Comparison of ENCODE assay signal across 11 cellular contexts in the genomic region with DNA sequence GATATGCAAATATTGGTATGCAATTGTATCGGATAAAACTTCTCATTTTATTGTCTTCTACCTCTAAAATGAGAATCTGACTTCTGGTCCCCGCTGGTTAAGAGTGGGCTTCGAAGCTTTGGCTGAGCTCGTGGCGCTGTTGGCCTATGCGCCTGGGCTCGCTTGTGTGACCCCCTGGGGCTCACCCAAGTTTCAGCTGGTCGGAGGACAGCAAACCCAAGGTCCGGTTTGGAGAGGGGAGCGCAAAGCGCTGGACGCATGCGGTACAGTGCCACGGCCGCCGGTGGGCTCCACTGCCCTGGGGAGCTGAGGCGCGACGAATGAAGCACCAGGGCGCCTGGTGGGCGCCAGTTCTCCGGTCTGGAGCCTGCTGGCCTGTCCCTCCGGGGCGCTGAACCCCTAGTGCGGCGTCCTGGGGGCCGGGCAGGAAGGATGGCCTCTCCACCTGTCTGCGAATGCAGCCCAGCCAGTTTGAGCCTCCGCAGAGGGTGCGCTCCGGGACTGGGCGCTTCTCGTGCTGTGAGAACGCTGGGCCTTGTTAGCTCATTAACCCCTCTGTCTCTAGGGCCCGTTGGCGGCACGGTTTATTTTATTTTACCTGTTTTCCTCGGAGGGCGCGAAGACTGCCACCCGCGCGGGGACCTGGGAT. TPM values are rescaled to one million over a fixed set of nuclear protein-coding genes. Genes with fewer than 3 reads are reported as not detected.
DNase-seq lines count a peak whose midpoint lies in the region; ATAC-seq and TF ChIP-seq lines count a peak whose summit lies in the region.
"Had no signal": no experiment of that assay in that cellular context is flagged by ENCODE, and none has a peak within 500 bp of the region (broad histone marks: within the 10 kb centered on the region; RNA-seq: fewer than 3 reads in every experiment).

No MANE protein-coding gene starts in this region.

- H3K27ac ChIP-seq in body of pancreas (peak overlapping the region; percentile 86 to 98 (median 92)), hepatocyte (peak overlapping the region; percentile 93), prostate gland (peak overlapping the region; percentile 85 to 87)

- WGBS in body of pancreas, 2 donors, result 5 to 8% methylated on average over 18 to 39 of the region's 43 CpGs
- WGBS in hepatocyte (ENCODE audit: low lambda C conversion rate, missing lambda C conversion rate), result 35% methylated on average over 42 of the region's 43 CpGs
- 44% methylated on average over 28 of the region's 43 CpGs for WGBS in prostate gland

- H3K4me3 ChIP-seq in body of pancreas (peak overlapping the region; percentile 49 to 55), hepatocyte (peak overlapping the region; percentile 21), prostate gland (peak overlapping the region; percentile 31)

- intact Hi-C loops in body of pancreas (cut with DNase I), result loop anchor here (10.0 kb wide), 1 partner anchor 50 kb away; no protein-coding TSS in a partner anchor
- intact Hi-C loops in prostate gland (cut with DNase I), result loop anchor here (2.0 to 10.0 kb wide), 3 partner anchors 250 to 1590 kb away; no protein-coding TSS in a partner anchor
- intact Hi-C loops in activated CD4-positive, alpha-beta T cell treated with anti-CD3 and anti-CD28 coated beads for 36 hours (cut with DNase I, micrococcal nuclease), result no loop called here

- H3K4me2 ChIP-seq in hepatocyte, result peak overlapping the region; percentile 87

- peaks cover 2% of the 10 kb centered on the region for H3K4me1 Mint-ChIP-seq in activated CD4-positive, alpha-beta T cell treated with anti-CD3 and anti-CD28 coated beads for 36 hours
- H3K4me1 Mint-ChIP-seq: activated CD4-positive, alpha-beta memory T cell treated with anti-CD3 and anti-CD28 coated beads, Interleukin-2, amount 10 ng/mL, durations not matched to agents 7 days and 5 days; CD4-positive, alpha-beta memory T cell had no signal

- H3K27ac Mint-ChIP-seq in activated CD4-positive, alpha-beta T cell treated with anti-CD3 and anti-CD28 coated beads for 36 hours, result no peak overlapping the region
- H3K27ac Mint-ChIP-seq: activated CD4-positive, alpha-beta memory T cell treated with anti-CD3 and anti-CD28 coated beads, Interleukin-2, amount 10 ng/mL, durations not matched to agents 7 days and 5 days; CD4-positive, alpha-beta memory T cell had no signal

- ATAC-seq in body of pancreas (peak; percentile 23), GM21515 (IDR thresholded peaks at IDR 0.05; ENCODE audit: unreplicated experiment) (no peak), GM19324 (IDR thresholded peaks at IDR 0.05; ENCODE audit: low FRiP score, unreplicated experiment) (no peak)
- no peak for ATAC-seq in activated CD4-positive, alpha-beta T cell treated with anti-CD3 and anti-CD28 coated beads for 36 hours
- ATAC-seq: Panc1 had no signal

- peaks cover 93% of the 10 kb centered on the region for H3K79me2 ChIP-seq in hepatocyte

- H4K20me1 ChIP-seq in hepatocyte (ENCODE audit: insufficient read depth, poor library complexity, severe bottlenecking), result no peaks in the 10 kb centered on the region

- CTCF ChIA-PET in activated CD4-positive, alpha-beta T cell treated with anti-CD3 and anti-CD28 coated beads for 36 hours (lab: Charles Lee), result no interaction called here

- no peaks in the 10 kb centered on the region for H3K9me3 Mint-ChIP-seq in activated CD4-positive, alpha-beta T cell treated with anti-CD3 and anti-CD28 coated beads for 36 hours (ENCODE audit: low read depth)
- H3K9me3 Mint-ChIP-seq: activated CD4-positive, alpha-beta memory T cell treated with anti-CD3 and anti-CD28 coated beads, Interleukin-2, amount 10 ng/mL, durations not matched to agents 7 days and 5 days had no signal

- TF ChIP-seq POLR2A in body of pancreas (IDR thresholded peaks at IDR 0.05) (peak in 1 of 3 donors; percentile 22), prostate gland (IDR thresholded peaks at IDR 0.05) (no peak)

- no peaks in the 10 kb centered on the region for H3K9me2 ChIP-seq in hepatocyte (replicated peaks; ENCODE audit: insufficient read depth)

- POLR2A ChIA-PET in activated CD4-positive, alpha-beta T cell treated with anti-CD3 and anti-CD28 coated beads for 36 hours (lab: Charles Lee), result no interaction called here

- peak overlapping the region; percentile 31 for H2AFZ ChIP-seq in hepatocyte

- no peaks in the 10 kb centered on the region for H3K36me3 Mint-ChIP-seq in activated CD4-positive, alpha-beta T cell treated with anti-CD3 and anti-CD28 coated beads for 36 hours (ENCODE audit: low read depth)

- H3K9me3 ChIP-seq in body of pancreas (no peaks in the 10 kb centered on the region), hepatocyte (ENCODE audit: low read depth) (no peaks in the 10 kb centered on the region), prostate gland (no peaks in the 10 kb centered on the region)

- H3K27me3 ChIP-seq in body of pancreas (no peaks in the 10 kb centered on the region), hepatocyte (no peaks in the 10 kb centered on the region), prostate gland (replicated peaks; ENCODE audit: insufficient read depth) (peaks cover 4% of the 10 kb centered on the region)

- H3K4me3 Mint-ChIP-seq in activated CD4-positive, alpha-beta T cell treated with anti-CD3 and anti-CD28 coated beads for 36 hours, result no peak overlapping the region
- H3K4me3 Mint-ChIP-seq: activated CD4-positive, alpha-beta memory T cell treated with anti-CD3 and anti-CD28 coated beads, Interleukin-2, amount 10 ng/mL, durations not matched to agents 7 days and 5 days; CD4-positive, alpha-beta memory T cell had no signal

- H3K27me3 Mint-ChIP-seq in activated CD4-positive, alpha-beta T cell treated with anti-CD3 and anti-CD28 coated beads for 36 hours, result peaks cover 37% of the 10 kb centered on the region

- peaks cover 25% of the 10 kb centered on the region for H3K4me1 ChIP-seq in body of pancreas
- H3K4me1 ChIP-seq in hepatocyte (ENCODE audit: insufficient read depth), result peaks cover 8% of the 10 kb centered on the region
- H3K4me1 ChIP-seq in prostate gland (replicated peaks), result no peaks in the 10 kb centered on the region

- TF ChIP-seq CTCF in body of pancreas (IDR thresholded peaks at IDR 0.05), result peak in 4 of 7 experiments; percentile 27 to 42 (median 34)
- peak; percentile 14 for TF ChIP-seq CTCF in hepatocyte (IDR thresholded peaks at IDR 0.05; ENCODE audit: poor library complexity)
- peak in 2 of 4 experiments; percentile 9 to 34 for TF ChIP-seq CTCF in prostate gland (IDR thresholded peaks at IDR 0.05)

- H3K36me3 ChIP-seq in body of pancreas (replicated peaks in 1 of 2; ENCODE audit: insufficient read depth in 1 of 2, low read depth in 2 of 2) (no peaks in the 10 kb centered on the region), hepatocyte (replicated peaks; ENCODE audit: insufficient read depth, low read depth) (no peaks in the 10 kb centered on the region), prostate gland (no peaks in the 10 kb centered on the region)

- peak; percentile 69 for DNase-seq in DMS53 (lab: John Stamatoyannopoulos, UW)
- peak; percentile 53 to 60 (median 58) for DNase-seq in body of pancreas
- DNase-seq in hepatocyte (ENCODE audit: low spot score), result peak; percentile 35
- no peak for DNase-seq in prostate gland (ENCODE audit: low spot score)
- no peak for DNase-seq in stimulated activated CD4-positive, alpha-beta T cell treated with anti-CD3 and anti-CD28 coated beads, Interleukin-4, amount 100 ng/mL, for 4 hours
- DNase-seq in activated CD4-positive, alpha-beta T cell treated with anti-CD3 and anti-CD28 coated beads for 36 hours, result no peak
- DNase-seq: activated CD4-positive, alpha-beta memory T cell treated with anti-CD3 and anti-CD28 coated beads, Interleukin-2, amount 10 ng/mL, durations not matched to agents 7 days and 5 days; CD4-positive, alpha-beta memory T cell had no signal

RNA-seq across cellular contexts. Expression of a gene that starts 10.3 kb away (rescaled TPM):
- total RNA-seq in body of pancreas, result 10 to 100 TPM; 82.1 to 84.6 TPM
- total RNA-seq in hepatocyte, result 32.8 and 35.5 TPM in 2 replicates
- 29.6 and 35.3 TPM in 2 replicates for polyA plus RNA-seq in hepatocyte
- 10 to 100 TPM; 15.4 to 23.7 TPM for total RNA-seq in prostate gland
- total RNA-seq in activated CD4-positive, alpha-beta T cell treated with anti-CD3 and anti-CD28 coated beads for 36 hours, result not detected
- total RNA-seq: activated CD4-positive, alpha-beta memory T cell treated with anti-CD3 and anti-CD28 coated beads, Interleukin-2, amount 10 ng/mL, durations not matched to agents 7 days and 5 days; CD4-positive, alpha-beta memory T cell had no signal
- polyA plus RNA-seq: CD4-positive, alpha-beta memory T cell had no signal

Comparison
In these comparisons a context has a peak if more than half of its experiments do, and no peak if none do; other contexts are left out.
1. DNase-seq: peak in DMS53 (single experiment), body of pancreas (4 of 4) and hepatocyte (single experiment); none in prostate gland (single experiment), stimulated activated CD4-positive, alpha-beta T cell treated with anti-CD3 and anti-CD28 coated beads, Interleukin-4, amount 100 ng/mL, for 4 hours (0 of 2) and activated CD4-positive, alpha-beta T cell treated with anti-CD3 and anti-CD28 coated beads for 36 hours (single experiment).
2. RNA of a gene that starts 10.3 kb away (total RNA-seq): 82.1 to 84.6 TPM in body of pancreas, 32.8 to 35.5 TPM in hepatocyte and 15.4 to 23.7 TPM in prostate gland; not detected in activated CD4-positive, alpha-beta T cell treated with anti-CD3 and anti-CD28 coated beads for 36 hours; every median in the first group is over 10 times any median in the second.
3. intact Hi-C loops: an anchor here in body of pancreas (10.0 kb wide) and prostate gland (2.0 to 10.0 kb wide); none called in activated CD4-positive, alpha-beta T cell treated with anti-CD3 and anti-CD28 coated beads for 36 hours.
4. Peak in every context shown above with its lines, with median percentiles within 50 percentile points of each other: H3K27ac ChIP-seq and H3K4me3 ChIP-seq.